Comparison of ENCODE assay signal across 8 cellular contexts in the genomic region with DNA sequence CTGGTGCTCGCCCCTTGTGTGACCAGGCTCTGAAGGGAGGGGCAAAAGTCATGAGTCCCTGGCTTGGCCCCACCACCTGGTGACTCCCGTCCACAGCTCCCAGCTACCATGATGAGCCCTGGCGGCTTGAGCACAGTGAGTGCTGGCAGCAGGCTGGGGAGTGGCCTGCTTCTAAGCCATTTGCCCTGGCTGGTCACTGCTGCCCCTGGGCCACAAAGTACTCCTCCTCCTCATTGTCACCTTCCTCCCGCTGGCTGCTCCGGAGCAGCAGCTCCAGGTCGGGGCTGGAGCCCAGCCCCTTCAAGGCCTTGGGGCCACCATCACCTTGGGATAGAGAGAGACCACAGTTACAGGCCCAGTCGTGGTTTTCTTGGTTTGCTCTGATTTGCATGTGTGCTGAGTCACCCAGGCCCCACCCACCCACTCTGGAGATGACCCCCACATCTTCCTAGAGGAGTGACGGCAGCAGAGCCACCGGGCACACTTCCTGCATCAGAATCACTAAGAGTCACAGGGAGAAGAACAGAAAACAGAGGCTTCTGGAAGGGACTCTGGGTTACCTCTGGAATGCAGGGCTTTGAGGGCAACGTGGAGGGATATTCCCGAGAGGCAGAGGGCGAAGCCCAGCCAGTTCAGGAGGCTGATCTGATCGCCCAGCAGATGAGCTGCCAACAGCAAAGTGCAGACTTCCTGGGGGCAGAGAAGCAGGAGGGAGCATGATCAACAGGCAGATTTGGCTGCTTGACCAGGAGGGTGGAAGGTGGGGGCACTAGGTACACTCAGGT. TPM values are rescaled to one million over a fixed set of nuclear protein-coding genes. Genes with fewer than 3 reads are reported as not detected.
DNase-seq lines count a peak whose midpoint lies in the region; ATAC-seq and TF ChIP-seq lines count a peak whose summit lies in the region.

No MANE protein-coding gene starts in this region.

- no peaks in the 10 kb centered on the region for H3K27me3 ChIP-seq in heart right ventricle

- TF ChIP-seq CTCF in epithelial cell of proximal tubule (conservative IDR thresholded peaks at IDR 0.05; ENCODE audit: low read depth, low read length): no peak
- TF ChIP-seq CTCF in heart right ventricle (IDR thresholded peaks at IDR 0.05): no peak

- 74 to 77% methylated on average over 13 of the region's 13 CpGs for WGBS in heart right ventricle, 2 donors

- peak; percentile 59 for ATAC-seq in HG02678 (IDR thresholded peaks at IDR 0.05; ENCODE audit: unreplicated experiment)
- no peak for ATAC-seq in heart right ventricle

- no peak overlapping the region for H3K4me3 ChIP-seq in epithelial cell of proximal tubule (ENCODE audit: low read depth, low read length)
- H3K4me3 ChIP-seq in heart right ventricle: no peak overlapping the region

- H3K4me1 ChIP-seq in heart right ventricle: peaks cover 0 to 19% (median 8%) of the 10 kb centered on the region in 9 donors

- intact Hi-C loops in heart right ventricle (cut with DNase I): loop anchor here in 2 of 10 donors (10.0 kb wide), 1 partner anchor 326 kb away; the partner anchor contains the start of gene SLC12A5 (in 2 of the 2)

- no peaks in the 10 kb centered on the region for H3K9me3 ChIP-seq in heart right ventricle

- H3K36me3 ChIP-seq in heart right ventricle: peaks cover 0 to 68% (median 12%) of the 10 kb centered on the region in 9 donors

- peak; percentile 13 for DNase-seq in SKM-1 treated with dmso at 0.1 percent for 144 hours (lab: John Stamatoyannopoulos, UW; ENCODE audit: unreplicated experiment)
- DNase-seq in SKM-1 (lab: John Stamatoyannopoulos, UW; ENCODE audit: unreplicated experiment): no peak
- peak; percentile 95 for DNase-seq in RPMI7951 (ENCODE audit: low read depth)
- DNase-seq in epithelial cell of proximal tubule (ENCODE audit: low read depth): peak; percentile 18
- DNase-seq in stimulated activated CD8-positive, alpha-beta memory T cell treated with anti-CD3 and anti-CD28 coated beads, Interleukin-4, amount 100 ng/mL, for 48 hours: peak; percentile 34
- DNase-seq in heart right ventricle: no peak
- DNase-seq in activated CD4-positive, alpha-beta T cell treated with anti-CD3 and anti-CD28 coated beads, Interleukin-2, amount 50 U/mL, for 1 hour: no peak

- H3K27ac ChIP-seq in heart right ventricle: peak overlapping the region in 1 of 10 donors; percentile 58

RNA-seq across cellular contexts. Expression of gene CDH22, which starts 42.1 kb away (rescaled TPM):
- total RNA-seq in RPMI7951 (2014; rRNA removed; shearing (Covaris generic)): not detected in 2 replicates
- not detected in 2 replicates for total RNA-seq in epithelial cell of proximal tubule
- total RNA-seq in heart right ventricle: 10 to 100 TPM in 1 of 10 donors, 1 to 10 TPM in 2, under 1 TPM in 7; 0.16 to 11.0 (median 0.64) TPM
- 1 to 10 TPM in 1 of 2 donors, under 1 TPM in 1; 0.04 to 1.0 TPM for polyA plus RNA-seq in heart right ventricle

RNA-seq across cellular contexts. Expression of gene ELMO2, which starts 56.0 kb away (rescaled TPM):
- 34.3 and 41.2 TPM in 2 replicates for total RNA-seq in RPMI7951 (2014; rRNA removed; shearing (Covaris generic))
- 20.5 and 26.6 TPM in 2 replicates for total RNA-seq in epithelial cell of proximal tubule
- 10 to 100 TPM; 23.6 to 46.0 (median 28.9) TPM for total RNA-seq in heart right ventricle
- polyA plus RNA-seq in heart right ventricle: 10 to 100 TPM; 17.2 to 20.2 TPM

Comparison
In these comparisons a context has a peak if more than half of its experiments do, and no peak if none do; other contexts are left out.
1. DNase-seq: peak in SKM-1 treated with dmso at 0.1 percent for 144 hours (single experiment), RPMI7951 (single experiment), epithelial cell of proximal tubule (single experiment) and stimulated activated CD8-positive, alpha-beta memory T cell treated with anti-CD3 and anti-CD28 coated beads, Interleukin-4, amount 100 ng/mL, for 48 hours (single experiment); none in SKM-1 (single experiment), heart right ventricle (0 of 2) and activated CD4-positive, alpha-beta T cell treated with anti-CD3 and anti-CD28 coated beads, Interleukin-2, amount 50 U/mL, for 1 hour (single experiment).